ENCODE assay signal across 8 cellular contexts in genomic region chr6:27177454-27178000, GRCh38.
DNase-seq lines count a peak whose midpoint lies in the region; ATAC-seq, FAIRE-seq and TF ChIP-seq lines count a peak whose summit lies in the region.

No MANE protein-coding gene starts in this region.

- DNase-seq in activated CD8-positive, alpha-beta memory T cell treated with anti-CD3 and anti-CD28 coated beads for 1 hour (ENCODE audit: extremely low read depth in 1 of 2, low read depth in 1 of 2) = peak; percentile 40 to 41
- DNase-seq in activated CD8-positive, alpha-beta memory T cell treated with anti-CD3 and anti-CD28 coated beads for 24 hours = no peak
- DNase-seq in NCI-H2029 treated with DMSO at 0.1 percent for 48 hours (lab: John Stamatoyannopoulos, UW) (peak; percentile 60), WERI-Rb-1 (peak; percentile 60), cardiac fibroblast (ENCODE audit: low read depth in 2 of 2) (peak; percentile 88 to 90), keratinocyte (ENCODE audit: low read depth, low spot score) (peak; percentile 66)
- peak; percentile 61 to 72 (median 67) for DNase-seq in stimulated activated CD4-positive, alpha-beta T cell treated with anti-CD3 and anti-CD28 coated beads, Interleukin-12 subunit alpha, Interleukin-12 subunit beta, amount 100 ng/mL, for 48 hours (ENCODE audit: low read depth in 2 of 3, low spot score in 1 of 3)

- FAIRE-seq in keratinocyte (lab: Jason Lieb, UNC) = no peak

- H3K27ac ChIP-seq in WERI-Rb-1 = no peak overlapping the region
- peak overlapping the region; percentile 80 for H3K27ac ChIP-seq in keratinocyte (ENCODE audit: control insufficient read depth, insufficient read depth, low read length)

- H2AFZ ChIP-seq in keratinocyte (ENCODE audit: control insufficient read depth, low read length) = peak overlapping the region; percentile 99

- peak; percentile 75 for ATAC-seq in HG02943 (IDR thresholded peaks at IDR 0.05; ENCODE audit: low read depth, unreplicated experiment)

- peak overlapping the region; percentile 80 for H3K4me2 ChIP-seq in keratinocyte (ENCODE audit: control insufficient read depth, extremely low read depth, insufficient read depth, low read depth, low read length)

- TF ChIP-seq CTCF in WERI-Rb-1 (IDR thresholded peaks at IDR 0.05; ENCODE audit: low read depth, low read length) (peak; percentile 54), cardiac fibroblast (IDR thresholded peaks at IDR 0.05; ENCODE audit: low read depth, low read length) (peak; percentile 47), keratinocyte (optimal IDR thresholded peaks at IDR 0.05 in 1 of 3, IDR thresholded peaks at IDR 0.05 in 1 of 3, conservative IDR thresholded peaks at IDR 0.05 in 1 of 3; ENCODE audit: extremely low read depth in 1 of 3, insufficient read depth in 2 of 3, low read length in 3 of 3) (peak; percentile 56 to 74 (median 68))

- no peaks in the 10 kb centered on the region for H3K9me1 ChIP-seq in keratinocyte (ENCODE audit: control insufficient read depth, extremely low read depth, insufficient read depth, low read length)

- no peaks in the 10 kb centered on the region for H3K79me2 ChIP-seq in keratinocyte (ENCODE audit: control insufficient read depth, insufficient read depth, low read length)

- peaks cover 3% of the 10 kb centered on the region for H3K4me1 ChIP-seq in keratinocyte (ENCODE audit: control insufficient read depth, extremely low read depth, insufficient read depth, low read length)

- no peaks in the 10 kb centered on the region for H4K20me1 ChIP-seq in keratinocyte (ENCODE audit: control insufficient read depth, extremely low read depth, insufficient read depth, low read length)

- H3K9me3 ChIP-seq in WERI-Rb-1 (ENCODE audit: severe bottlenecking) (peaks cover 48% of the 10 kb centered on the region), keratinocyte (ENCODE audit: control insufficient read depth, low read depth, low read length) (no peaks in the 10 kb centered on the region)

- H3K27me3 ChIP-seq in WERI-Rb-1 (ENCODE audit: insufficient read depth, low read depth, severe bottlenecking) (peaks cover 89% of the 10 kb centered on the region), keratinocyte (ENCODE audit: control insufficient read depth, extremely low read depth, insufficient read depth, low read length) (no peaks in the 10 kb centered on the region)

- H3K9ac ChIP-seq in keratinocyte (ENCODE audit: control insufficient read depth, extremely low read depth, insufficient read depth, low read length) = peak overlapping the region; percentile 88

- H3K36me3 ChIP-seq in WERI-Rb-1 (no peaks in the 10 kb centered on the region), keratinocyte (ENCODE audit: control insufficient read depth in 2 of 2, extremely low read depth in 1 of 2, insufficient read depth in 2 of 2, low read length in 2 of 2) (no peaks in the 10 kb centered on the region)

- dilution Hi-C loops in keratinocyte (cut with MboI; ENCODE audit: extremely low pct_ligation_motif_present, low sequenced_read_pairs) = no loop called here

- H3K4me3 ChIP-seq in WERI-Rb-1 (ENCODE audit: low read depth, low read length) (peak overlapping the region; percentile 78), cardiac fibroblast (replicated peaks in 1 of 2; ENCODE audit: low read depth in 2 of 2, low read length in 2 of 2) (peak overlapping the region; percentile 75 to 92), keratinocyte (ENCODE audit: control insufficient read depth in 2 of 3, extremely low read depth in 1 of 3, insufficient read depth in 2 of 3, low read depth in 1 of 3, low read length in 3 of 3) (peak overlapping the region; percentile 80 to 99 (median 96))
